16 cellular contexts compared by ENCODE assay signal in the genomic region with DNA sequence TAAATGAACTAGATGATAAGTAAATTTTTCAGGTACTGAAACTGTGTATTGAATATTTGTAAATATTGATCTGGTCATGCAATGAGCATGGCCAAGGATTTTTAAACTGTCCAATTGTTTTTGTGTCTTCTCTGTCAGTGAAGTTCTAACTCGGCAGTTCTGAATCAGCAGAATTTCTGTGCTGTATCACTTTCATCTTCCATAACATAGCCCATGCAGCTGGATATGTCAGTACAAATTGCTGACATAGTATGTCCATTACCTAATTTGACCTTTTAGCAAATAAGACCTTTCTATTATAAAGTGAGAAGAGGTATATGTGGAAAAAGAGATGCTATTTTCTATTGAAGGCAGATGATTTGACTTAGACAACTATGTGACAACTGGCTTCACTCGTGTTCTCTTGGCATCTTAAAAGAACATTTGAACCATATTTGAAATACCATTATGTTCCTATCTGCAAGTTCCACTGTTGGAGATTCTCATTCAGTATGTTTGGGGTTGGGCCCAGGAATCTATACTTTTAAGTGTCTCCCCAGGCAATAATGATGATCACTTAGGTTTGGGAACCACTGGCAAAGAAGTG.
"Had no signal": no experiment of that assay in that cellular context is flagged by ENCODE, and none has a peak within 500 bp of the region (broad histone marks: within the 10 kb centered on the region; RNA-seq: fewer than 3 reads in every experiment).

No MANE protein-coding gene starts in this region.

- H3K27ac ChIP-seq: heart left ventricle, lower lobe of right lung, sigmoid colon, upper lobe of right lung, VCaP had no signal

- H3K36me3 ChIP-seq: gastroesophageal sphincter, heart left ventricle, lower lobe of right lung, sigmoid colon, upper lobe of right lung had no signal

- H3K4me1 ChIP-seq: lower lobe of right lung, sigmoid colon, upper lobe of right lung had no signal

- H3K9me3 ChIP-seq: gastroesophageal sphincter, heart left ventricle, lower lobe of right lung, sigmoid colon, upper lobe of right lung had no signal

- H3K27me3 ChIP-seq: gastroesophageal sphincter, heart left ventricle, sigmoid colon, upper lobe of right lung had no signal

- H3K4me3 ChIP-seq: gastroesophageal sphincter, heart left ventricle, lower lobe of right lung, sigmoid colon, upper lobe of right lung had no signal

- DNase-seq: activated CD4-positive, alpha-beta T cell treated with anti-CD3 and anti-CD28 coated beads, Interleukin-2, amount 50 U/mL, for 1 hour; activated CD4-positive, CD25-positive, alpha-beta regulatory T cell treated with anti-CD3 and anti-CD28 coated beads, Interleukin-2, amount 50 U/mL, for 72 hours; activated effector memory CD4-positive, alpha-beta T cell treated with anti-CD3 and anti-CD28 coated beads, Interleukin-2, amount 50 U/mL, for 16 hours; activated naive CD4-positive, alpha-beta T cell treated with anti-CD3 and anti-CD28 coated beads, Interleukin-2, amount 50 U/mL, for 16 hours; activated T-cell treated with anti-CD3 and anti-CD28 coated beads, Interleukin-2, amount 50 U/mL, for 72 hours; aorta; cortex of kidney; effector CD4-positive, alpha-beta T cell; heart left ventricle; lower lobe of right lung; sigmoid colon; stimulated activated naive B cell treated with anti-CD40 and anti-IgM and Interleukin-4, amounts not matched to agents 10 μg/mL and 1 μg/mL and 100 μg/mL, for 72 hours; T-helper 2 cell; upper lobe of right lung had no signal

- ATAC-seq: activated T-cell treated with anti-CD3 and anti-CD28 coated beads, Interleukin-2, amount 50 U/mL, for 72 hours; gastroesophageal sphincter; heart left ventricle; lower lobe of right lung; stimulated activated naive B cell treated with anti-CD40 and anti-IgM and Interleukin-4, amounts not matched to agents 10 μg/mL and 1 μg/mL and 100 μg/mL, for 72 hours; upper lobe of right lung had no signal
